8 cellular contexts compared by ENCODE assay signal in genomic region chr1:59026472-59026948, GRCh38.
DNase-seq lines count a peak whose midpoint lies in the region; ATAC-seq and TF ChIP-seq lines count a peak whose summit lies in the region.

No MANE protein-coding gene starts in this region.

- no peaks in the 10 kb centered on the region for H3K36me3 Mint-ChIP-seq in activated CD4-positive, alpha-beta T cell treated with anti-CD3 and anti-CD28 coated beads for 36 hours (ENCODE audit: low read depth)
- H3K36me3 Mint-ChIP-seq in stimulated activated naive CD8-positive, alpha-beta T cell treated with anti-CD3 and anti-CD28 coated beads, Interleukin-15, Interleukin-2, amounts not matched to agents 100 ng/mL and 50 ng/mL, for 24 hours (ENCODE audit: low read depth): no peaks in the 10 kb centered on the region

- H3K9me3 ChIP-seq in adipocyte (ENCODE audit: control insufficient read depth, low read length): no peaks in the 10 kb centered on the region
- H3K9me3 ChIP-seq in tibial nerve: no peaks in the 10 kb centered on the region

- TF ChIP-seq POLR2A in tibial nerve (IDR thresholded peaks at IDR 0.05): no peak

- DNase-seq in activated CD4-positive, alpha-beta T cell treated with anti-CD3 and anti-CD28 coated beads for 36 hours: peak; percentile 18
- no peak for DNase-seq in activated CD4-positive, alpha-beta T cell treated with anti-CD3 and anti-CD28 coated beads, Interleukin-2, amount 50 U/mL, for 48 hours
- no peak for DNase-seq in adipocyte (ENCODE audit: low read depth)
- DNase-seq in Right ventricle myocardium superior: no peak
- DNase-seq in tibial nerve (ENCODE audit: low spot score in 2 of 2): no peak

- peak overlapping the region in 1 of 4 donors; percentile 2 for H3K27ac ChIP-seq in tibial nerve

- ATAC-seq in activated CD4-positive, alpha-beta T cell treated with anti-CD3 and anti-CD28 coated beads for 36 hours: peak; percentile 78
- ATAC-seq in HG03097 (IDR thresholded peaks at IDR 0.05; ENCODE audit: low FRiP score, unreplicated experiment) (peak; percentile 6), GM21447 (IDR thresholded peaks at IDR 0.05; ENCODE audit: unreplicated experiment) (no peak), Right ventricle myocardium superior (ENCODE audit: poor library complexity) (no peak)

- H3K4me3 ChIP-seq in adipocyte (ENCODE audit: low read length) (peak overlapping the region; percentile 28), tibial nerve (no peak overlapping the region)

- no peak overlapping the region for H3K4me3 Mint-ChIP-seq in activated CD4-positive, alpha-beta T cell treated with anti-CD3 and anti-CD28 coated beads for 36 hours
- H3K4me3 Mint-ChIP-seq in stimulated activated naive CD8-positive, alpha-beta T cell treated with anti-CD3 and anti-CD28 coated beads, Interleukin-15, Interleukin-2, amounts not matched to agents 100 ng/mL and 50 ng/mL, for 24 hours: peak overlapping the region; percentile 14

- WGBS in tibial nerve, 2 donors: 83 to 86% methylated on average over 6 of the region's 6 CpGs

- H3K4me1 ChIP-seq in adipocyte (ENCODE audit: control insufficient read depth, insufficient read depth, low read length): peaks cover 28% of the 10 kb centered on the region
- no peaks in the 10 kb centered on the region for H3K4me1 ChIP-seq in tibial nerve

- peaks cover 22% of the 10 kb centered on the region for H3K4me1 Mint-ChIP-seq in activated CD4-positive, alpha-beta T cell treated with anti-CD3 and anti-CD28 coated beads for 36 hours
- H3K4me1 Mint-ChIP-seq in stimulated activated naive CD8-positive, alpha-beta T cell treated with anti-CD3 and anti-CD28 coated beads, Interleukin-15, Interleukin-2, amounts not matched to agents 100 ng/mL and 50 ng/mL, for 24 hours (ENCODE audit: low read depth): peaks cover 5% of the 10 kb centered on the region

- H3K36me3 ChIP-seq in adipocyte (ENCODE audit: control insufficient read depth, insufficient read depth, low read length, severe bottlenecking) (no peaks in the 10 kb centered on the region), tibial nerve (no peaks in the 10 kb centered on the region)

- TF ChIP-seq EP300 in tibial nerve (IDR thresholded peaks at IDR 0.05): no peak

- no peaks in the 10 kb centered on the region for H3K9me3 Mint-ChIP-seq in activated CD4-positive, alpha-beta T cell treated with anti-CD3 and anti-CD28 coated beads for 36 hours (ENCODE audit: low read depth)
- no peaks in the 10 kb centered on the region for H3K9me3 Mint-ChIP-seq in stimulated activated naive CD8-positive, alpha-beta T cell treated with anti-CD3 and anti-CD28 coated beads, Interleukin-15, Interleukin-2, amounts not matched to agents 100 ng/mL and 50 ng/mL, for 24 hours

- no peaks in the 10 kb centered on the region for H3K27me3 Mint-ChIP-seq in activated CD4-positive, alpha-beta T cell treated with anti-CD3 and anti-CD28 coated beads for 36 hours
- H3K27me3 Mint-ChIP-seq in stimulated activated naive CD8-positive, alpha-beta T cell treated with anti-CD3 and anti-CD28 coated beads, Interleukin-15, Interleukin-2, amounts not matched to agents 100 ng/mL and 50 ng/mL, for 24 hours: no peaks in the 10 kb centered on the region

- H3K27me3 ChIP-seq in adipocyte (replicated peaks; ENCODE audit: control insufficient read depth, insufficient read depth, low read length) (no peaks in the 10 kb centered on the region), tibial nerve (no peaks in the 10 kb centered on the region)

- intact Hi-C loops in activated CD4-positive, alpha-beta T cell treated with anti-CD3 and anti-CD28 coated beads for 36 hours (cut with DNase I, micrococcal nuclease): loop anchor here (1.0 to 10.0 kb wide), 3 partner anchors 18 to 268 kb away; partner anchors contain the start of gene FGGY (in 1 of the 2)
- intact Hi-C loops in Right ventricle myocardium superior (cut with DNase I): no loop called here

- TF ChIP-seq CTCF in tibial nerve (IDR thresholded peaks at IDR 0.05): no peak

- POLR2A ChIA-PET in activated CD4-positive, alpha-beta T cell treated with anti-CD3 and anti-CD28 coated beads for 36 hours (lab: Charles Lee): no interaction called here

- peak overlapping the region; percentile 46 for H3K9ac ChIP-seq in adipocyte (ENCODE audit: low read length)

- CTCF ChIA-PET in activated CD4-positive, alpha-beta T cell treated with anti-CD3 and anti-CD28 coated beads for 36 hours (lab: Charles Lee): no interaction called here

- peak overlapping the region; percentile 80 for H3K27ac Mint-ChIP-seq in activated CD4-positive, alpha-beta T cell treated with anti-CD3 and anti-CD28 coated beads for 36 hours
- peak overlapping the region; percentile 86 for H3K27ac Mint-ChIP-seq in stimulated activated naive CD8-positive, alpha-beta T cell treated with anti-CD3 and anti-CD28 coated beads, Interleukin-15, Interleukin-2, amounts not matched to agents 100 ng/mL and 50 ng/mL, for 24 hours

Comparison
In these comparisons a context has a peak if more than half of its experiments do, and no peak if none do; other contexts are left out.
1. ATAC-seq: peak in activated CD4-positive, alpha-beta T cell treated with anti-CD3 and anti-CD28 coated beads for 36 hours (single experiment) and HG03097 (single experiment); none in GM21447 (single experiment) and Right ventricle myocardium superior (single experiment).